12 cellular contexts compared by ENCODE assay signal in the genomic region with DNA sequence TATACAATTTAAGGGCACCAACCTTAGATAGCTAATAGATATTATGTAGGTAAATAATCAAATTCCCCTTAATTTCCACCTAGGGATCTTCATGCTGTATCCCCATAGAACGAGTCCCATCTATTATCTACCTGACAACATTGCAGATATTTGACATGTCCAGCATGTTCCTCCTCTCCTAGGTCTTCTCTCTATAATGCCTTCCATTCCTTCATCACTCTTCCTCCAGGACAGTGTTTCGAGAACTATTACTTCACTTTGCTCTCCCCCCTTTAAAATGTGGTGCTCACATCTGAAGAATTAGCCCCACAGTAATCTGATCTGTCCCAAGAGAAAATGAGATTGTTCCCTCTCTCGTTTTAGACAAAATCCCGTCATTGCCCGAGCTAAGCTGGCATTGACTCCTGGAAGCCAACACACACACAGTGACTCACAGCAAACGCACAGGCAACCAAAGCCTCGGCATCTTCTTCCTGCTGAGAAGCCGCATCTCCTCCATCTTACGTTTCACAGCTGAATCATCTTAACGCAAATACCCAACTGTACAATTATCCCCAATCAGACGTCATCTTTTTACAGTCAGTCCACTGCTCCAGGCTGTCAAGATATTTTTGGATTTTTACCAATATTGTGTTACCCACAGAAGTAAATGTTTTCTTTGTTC.
DNase-seq lines count a peak whose midpoint lies in the region; ATAC-seq and TF ChIP-seq lines count a peak whose summit lies in the region.
"Had no signal": no experiment of that assay in that cellular context is flagged by ENCODE, and none has a peak within 500 bp of the region (broad histone marks: within the 10 kb centered on the region; RNA-seq: fewer than 3 reads in every experiment).

No MANE protein-coding gene starts in this region.

- H3K27ac Mint-ChIP-seq in neural progenitor cell, result no peak overlapping the region

- H3K4me1 Mint-ChIP-seq in neural progenitor cell, result no peaks in the 10 kb centered on the region

- no peaks in the 10 kb centered on the region for H4K20me1 ChIP-seq in neural progenitor cell (ENCODE audit: low read depth)

- DNase-seq in EL, result peak; percentile 90
- DNase-seq in NCI-H2196 (lab: John Stamatoyannopoulos, UW; ENCODE audit: unreplicated experiment), result peak; percentile 55
- peak; percentile 11 to 74 for DNase-seq in T47D (ENCODE audit: low read depth in 1 of 2, low spot score in 1 of 2)
- peak; percentile 76 for DNase-seq in non-pigmented ciliary epithelial cell (ENCODE audit: low read depth)
- DNase-seq in neural progenitor cell (ENCODE audit: low spot score), result no peak
- no peak for DNase-seq in activated CD4-positive, alpha-beta T cell treated with anti-CD3 and anti-CD28 coated beads for 4 hours
- DNase-seq in iPS-NIHi11 (ENCODE audit: low spot score), result no peak
- DNase-seq: activated CD8-positive, alpha-beta memory T cell treated with anti-CD3 and anti-CD28 coated beads for 24 hours; NCI-H226; right cardiac atrium had no signal

- no peak overlapping the region for H3K4me2 ChIP-seq in neural progenitor cell

- no peaks in the 10 kb centered on the region for H3F3A ChIP-seq in neural progenitor cell (ENCODE audit: low read depth)

- in situ Hi-C loops in T47D (cut with HindIII; ENCODE audit: low pct_unique_long_range_greater_than_20kb, low sequenced_read_pairs), result no loop called here

- peaks cover 6% of the 10 kb centered on the region for H3K27me3 Mint-ChIP-seq in neural progenitor cell (ENCODE audit: insufficient read depth, low read depth)

- no peaks in the 10 kb centered on the region for H3K9me3 Mint-ChIP-seq in neural progenitor cell

- no peaks in the 10 kb centered on the region for H3K9me3 ChIP-seq in neural progenitor cell (ENCODE audit: low read depth)

- H3K27ac ChIP-seq in neural progenitor cell, result no peak overlapping the region

- no peak overlapping the region for H2AFZ ChIP-seq in neural progenitor cell (replicated peaks)

- H3K27me3 ChIP-seq in neural progenitor cell, result no peaks in the 10 kb centered on the region

- no peak overlapping the region for H3K4me3 ChIP-seq in neural progenitor cell
- H3K4me3 ChIP-seq: lung had no signal

- no peaks in the 10 kb centered on the region for H3K36me3 ChIP-seq in neural progenitor cell

- H3K4me3 Mint-ChIP-seq in neural progenitor cell, result no peak overlapping the region

- H3K36me3 Mint-ChIP-seq in neural progenitor cell, result no peaks in the 10 kb centered on the region

- TF ChIP-seq CTCF in neural progenitor cell (IDR thresholded peaks at IDR 0.05), result no peak

- no peak for ATAC-seq in GM21723 (IDR thresholded peaks at IDR 0.05; ENCODE audit: unreplicated experiment)
- ATAC-seq: right cardiac atrium had no signal

- no peaks in the 10 kb centered on the region for H3K4me1 ChIP-seq in neural progenitor cell

- no peak overlapping the region for H3K9ac ChIP-seq in neural progenitor cell

- H3K79me2 ChIP-seq in neural progenitor cell (ENCODE audit: low read depth), result no peaks in the 10 kb centered on the region

Comparison
In these comparisons a context has a peak if more than half of its experiments do, and no peak if none do; other contexts are left out.
1. DNase-seq: peak in EL (single experiment), NCI-H2196 (single experiment), T47D (2 of 2) and non-pigmented ciliary epithelial cell (single experiment); none in neural progenitor cell (single experiment), activated CD4-positive, alpha-beta T cell treated with anti-CD3 and anti-CD28 coated beads for 4 hours (0 of 2) and iPS-NIHi11 (single experiment).